In the genomic region with DNA sequence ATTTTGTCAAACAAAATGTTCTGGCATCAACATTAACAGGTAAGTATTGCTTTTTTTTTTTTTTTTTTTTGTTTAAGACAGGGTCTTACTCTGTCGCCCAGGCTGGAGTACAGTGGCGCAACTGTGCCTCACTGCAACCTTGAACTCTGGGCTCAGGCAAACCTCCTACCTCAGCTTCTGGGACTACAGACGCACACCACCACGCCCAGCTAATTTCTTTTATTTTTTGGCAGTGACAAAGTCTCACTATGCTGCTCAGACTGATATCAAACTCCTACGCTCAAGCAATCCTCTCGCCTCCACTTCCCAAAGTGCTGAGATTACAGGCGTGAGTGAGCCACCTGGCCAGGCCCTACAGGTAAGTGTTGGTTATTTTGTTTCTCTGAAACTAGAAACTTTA, we compare ENCODE assay signal across 1 cellular context.
TF ChIP-seq lines count a peak whose summit lies in the region.

No MANE protein-coding gene starts in this region.

TF ChIP-seq in IMR-90, 13 proteins besides CTCF, POLR2A, EP300 and RAD21:
- no peak for TF ChIP-seq RCOR1 (IDR thresholded peaks at IDR 0.05; ENCODE audit: insufficient replicate concordance, low read length)
TF ChIP-seq in IMR-90: peak in this region for 0.
